19 cellular contexts compared by ENCODE assay signal in the genomic region with DNA sequence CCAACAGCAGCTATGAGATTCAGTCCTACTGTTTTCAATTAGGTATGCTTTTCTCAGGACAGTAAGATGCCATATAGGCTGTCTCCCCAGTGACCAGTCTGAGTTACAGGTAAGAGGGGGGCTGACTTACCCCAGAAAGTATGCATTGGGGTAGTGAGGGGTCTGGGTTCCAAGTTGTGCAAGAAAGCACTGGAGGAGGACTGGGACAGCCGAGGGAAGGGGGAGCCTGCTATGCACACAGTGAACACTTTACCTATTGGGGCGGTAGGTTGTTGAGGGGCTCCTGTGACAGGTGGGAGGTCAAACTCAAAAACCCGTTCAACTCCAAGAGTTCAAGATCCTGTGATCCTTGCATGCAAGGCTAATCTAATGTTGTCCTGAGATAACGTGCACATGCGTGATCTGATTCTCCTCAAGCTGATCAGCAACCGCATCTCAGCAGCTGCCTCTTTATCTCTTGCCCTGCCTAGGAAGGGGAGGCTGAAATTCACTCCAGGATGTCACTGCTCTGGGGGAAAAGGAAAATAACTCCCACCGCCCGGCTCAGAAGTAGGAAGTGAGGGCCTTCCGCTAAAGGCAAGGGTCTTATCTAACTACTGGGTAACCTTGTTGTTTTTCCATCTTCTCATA.
"Had no signal": no experiment of that assay in that cellular context is flagged by ENCODE, and none has a peak within 500 bp of the region (broad histone marks: within the 10 kb centered on the region; RNA-seq: fewer than 3 reads in every experiment).

No MANE protein-coding gene starts in this region.

- H3K9me3 ChIP-seq: gastrocnemius medialis, left lung, mucosa of descending colon, right lobe of liver, thoracic aorta, tibial nerve, upper lobe of left lung, uterus had no signal

- ATAC-seq: esophagus mucosa, gastrocnemius medialis, left cardiac atrium, left lung, mucosa of descending colon had no signal

- H3K9ac ChIP-seq: parathyroid adenoma had no signal

- H2AFZ ChIP-seq: parathyroid adenoma had no signal

- H3K36me3 ChIP-seq: gastrocnemius medialis, left lung, right lobe of liver, thoracic aorta, tibial nerve, upper lobe of left lung, uterus had no signal

- H3K4me3 ChIP-seq: gastrocnemius medialis, left lung, mucosa of descending colon, right lobe of liver, thoracic aorta, tibial nerve, upper lobe of left lung, uterus had no signal

- DNase-seq: cortex of kidney; effector CD4-positive, alpha-beta T cell; gastrocnemius medialis; left cardiac atrium; left lung; mesenchymal stem cell; mucosa of descending colon; naive B cell; right lobe of liver; small intestine; stimulated activated CD4-positive, alpha-beta T cell treated with anti-CD3 and anti-CD28 coated beads, Interleukin-15, amount 100 ng/mL, for 24 hours; stimulated activated CD4-positive, alpha-beta T cell treated with anti-CD3 and anti-CD28 coated beads, Interleukin-2, amount 100 ng/mL, for 48 hours; stimulated activated naive B cell treated with anti-CD40 and anti-IgM and Interleukin-4, amounts not matched to agents 10 μg/mL and 1 μg/mL and 100 μg/mL, for 72 hours; upper lobe of left lung; uterus had no signal

- H3K79me2 ChIP-seq: parathyroid adenoma had no signal

- FAIRE-seq: small intestine had no signal

- H3K27me3 ChIP-seq: gastrocnemius medialis, left lung, right lobe of liver, tibial nerve, upper lobe of left lung, uterus had no signal

- H3K4me1 ChIP-seq: gastrocnemius medialis, left lung, parathyroid adenoma, right lobe of liver, tibial nerve, uterus had no signal

- H3K27ac ChIP-seq: gastrocnemius medialis, left lung, parathyroid adenoma, right lobe of liver, thoracic aorta, tibial nerve, upper lobe of left lung, uterus had no signal
